ENCODE assay signal across 26 cellular contexts in genomic region chr2:1894578-1894977, GRCh38.
"Had no signal": no experiment of that assay in that cellular context is flagged by ENCODE, and none has a peak within 500 bp of the region (broad histone marks: within the 10 kb centered on the region; RNA-seq: fewer than 3 reads in every experiment).

No MANE protein-coding gene starts in this region.

- H3K36me3 Mint-ChIP-seq: immature natural killer cell, memory B cell had no signal

- H3K4me3 Mint-ChIP-seq: dendritic cell treated with granulocyte-macrophage colony-stimulating factor and Interleukin-4, amounts not matched to agents 40 ng/mL and 50 ng/mL, for 4 days; effector memory CD8-positive, alpha-beta T cell; endodermal cell; immature natural killer cell; memory B cell had no signal

- H3K4me1 Mint-ChIP-seq: endodermal cell, immature natural killer cell, memory B cell had no signal

- H3K9me3 Mint-ChIP-seq: dendritic cell treated with granulocyte-macrophage colony-stimulating factor and Interleukin-4, amounts not matched to agents 40 ng/mL and 50 ng/mL, for 4 days; endodermal cell; immature natural killer cell; memory B cell had no signal

- DNase-seq: colonic mucosa; cortex of kidney; effector CD8-positive, alpha-beta T cell; effector memory CD8-positive, alpha-beta T cell; endodermal cell; erythroblast; esophagus squamous epithelium; foreskin fibroblast; foreskin melanocyte; gastrocnemius medialis; glutamatergic neuron; heart left ventricle; hypothalamus; immature natural killer cell; islet precursor cell; kidney; kidney glomerular epithelial cell; left colon; left ventricle myocardium inferior; mammary epithelial cell; mesendoderm; midbrain had no signal

- H3K27ac Mint-ChIP-seq: dendritic cell treated with granulocyte-macrophage colony-stimulating factor and Interleukin-4, amounts not matched to agents 40 ng/mL and 50 ng/mL, for 4 days; effector memory CD8-positive, alpha-beta T cell; endodermal cell; immature natural killer cell; memory B cell had no signal

- ATAC-seq: effector memory CD8-positive, alpha-beta T cell; esophagus mucosa; gastrocnemius medialis; heart left ventricle; left colon; left lobe of liver had no signal
